ENCODE assay signal across 10 cellular contexts in genomic region chr1:118984086-118984989, GRCh38. TPM values are rescaled to one million over a fixed set of nuclear protein-coding genes. Genes with fewer than 3 reads are reported as not detected.
A peak's percentile ranks its signal among the peaks of the same experiment; 100 is the strongest.
DNase-seq lines count a peak whose midpoint lies in the region; ATAC-seq and TF ChIP-seq lines count a peak whose summit lies in the region.
"Had no signal": no experiment of that assay in that cellular context is flagged by ENCODE, and none has a peak within 500 bp of the region (broad histone marks: within the 10 kb centered on the region; RNA-seq: fewer than 3 reads in every experiment).

No MANE protein-coding gene starts in this region.

- 10 to 25% (median 14%) methylated on average over 52 to 58 of the region's 58 CpGs for WGBS in heart left ventricle, 4 donors
- WGBS in urinary bladder = 12% methylated on average over 58 of the region's 58 CpGs

- ATAC-seq in heart left ventricle (peak in 1 of 4 donors; percentile 11), GM19351 (IDR thresholded peaks at IDR 0.05; ENCODE audit: unreplicated experiment) (no peak), HG03432 (IDR thresholded peaks at IDR 0.05; ENCODE audit: unreplicated experiment) (no peak)

- no peak overlapping the region for H3K27ac ChIP-seq in heart left ventricle
- H3K27ac ChIP-seq in right atrium auricular region = no peak overlapping the region
- no peak overlapping the region for H3K27ac ChIP-seq in coronary artery
- no peak overlapping the region for H3K27ac ChIP-seq in muscle layer of duodenum (ENCODE audit: low read length)
- no peak overlapping the region for H3K27ac ChIP-seq in urinary bladder (ENCODE audit: low read depth)
- H3K27ac ChIP-seq: KMS-11 had no signal

- H3K4me1 ChIP-seq in heart left ventricle (peaks cover 0 to 57% (median 25%) of the 10 kb centered on the region in 12 donors), right atrium auricular region (peaks cover 0 to 49% of the 10 kb centered on the region in 2 donors), muscle layer of duodenum (ENCODE audit: control insufficient read depth in 1 of 2, insufficient read depth in 2 of 2, low read length in 2 of 2) (peaks cover 0 to 56% of the 10 kb centered on the region in 2 donors), urinary bladder (ENCODE audit: insufficient read depth) (no peaks in the 10 kb centered on the region)

- no peak for TF ChIP-seq POLR2A in heart left ventricle (IDR thresholded peaks at IDR 0.05)

- intact Hi-C loops in heart left ventricle (cut with DNase I) = no loop called here

- no peaks in the 10 kb centered on the region for H3K9me3 ChIP-seq in heart left ventricle
- no peaks in the 10 kb centered on the region for H3K9me3 ChIP-seq in right atrium auricular region
- peaks cover 0 to 3% of the 10 kb centered on the region in 2 donors for H3K9me3 ChIP-seq in muscle layer of duodenum (ENCODE audit: control insufficient read depth in 1 of 2, low read length in 2 of 2)

- TF ChIP-seq CTCF in heart left ventricle (IDR thresholded peaks at IDR 0.05) (no peak), right atrium auricular region (IDR thresholded peaks at IDR 0.05) (no peak), coronary artery (IDR thresholded peaks at IDR 0.05) (no peak)

- peaks cover 65 to 100% (median 98%) of the 10 kb centered on the region in 9 donors for H3K27me3 ChIP-seq in heart left ventricle
- H3K27me3 ChIP-seq in right atrium auricular region = peaks cover 37 to 59% of the 10 kb centered on the region in 2 donors
- peaks cover 91% of the 10 kb centered on the region for H3K27me3 ChIP-seq in muscle layer of duodenum (ENCODE audit: low read depth, low read length)

- DNase-seq in heart left ventricle (no peak), right atrium auricular region (ENCODE audit: low spot score) (no peak), coronary artery (ENCODE audit: low spot score) (no peak), activated gamma-delta T cell treated with Interleukin-2 at 50 U/mL for 16 hours (no peak)
- DNase-seq: kidney had no signal

- H3K36me3 ChIP-seq in heart left ventricle (no peaks in the 10 kb centered on the region), right atrium auricular region (no peaks in the 10 kb centered on the region), muscle layer of duodenum (ENCODE audit: control insufficient read depth in 1 of 2, insufficient read depth in 2 of 2, low read length in 2 of 2) (no peaks in the 10 kb centered on the region), urinary bladder (ENCODE audit: insufficient read depth) (no peaks in the 10 kb centered on the region)

- H3K4me3 ChIP-seq in heart left ventricle (peak overlapping the region in 9 of 12 donors; percentile 2 to 40 (median 22)), right atrium auricular region (no peak overlapping the region), coronary artery (peak overlapping the region; percentile 73), muscle layer of duodenum (ENCODE audit: low read depth in 1 of 2, low read length in 2 of 2) (peak overlapping the region; percentile 27 to 52), urinary bladder (ENCODE audit: low read depth, low read length) (peak overlapping the region; percentile 7)

RNA-seq across cellular contexts. Expression of gene TBX15, which starts 3.8 kb away (rescaled TPM):
- total RNA-seq in heart left ventricle (1 to 10 TPM in 2 of 9 donors, under 1 TPM in 7; 0.19 to 1.8 (median 0.63) TPM), right atrium auricular region (1 to 10 TPM; 2.1 to 3.6 TPM), urinary bladder (5.2 TPM)
- polyA plus RNA-seq in heart left ventricle (under 1 TPM; 0.23 to 0.69 TPM), urinary bladder (0.38 TPM)

Comparison
In these comparisons a context has a peak if more than half of its experiments do, and no peak if none do; other contexts are left out.
1. H3K4me3 ChIP-seq: peak in heart left ventricle (9 of 12), coronary artery (single experiment), muscle layer of duodenum (2 of 2) and urinary bladder (single experiment); none in right atrium auricular region (0 of 2).